Comparison of ENCODE assay signal across 17 cellular contexts in the genomic region with DNA sequence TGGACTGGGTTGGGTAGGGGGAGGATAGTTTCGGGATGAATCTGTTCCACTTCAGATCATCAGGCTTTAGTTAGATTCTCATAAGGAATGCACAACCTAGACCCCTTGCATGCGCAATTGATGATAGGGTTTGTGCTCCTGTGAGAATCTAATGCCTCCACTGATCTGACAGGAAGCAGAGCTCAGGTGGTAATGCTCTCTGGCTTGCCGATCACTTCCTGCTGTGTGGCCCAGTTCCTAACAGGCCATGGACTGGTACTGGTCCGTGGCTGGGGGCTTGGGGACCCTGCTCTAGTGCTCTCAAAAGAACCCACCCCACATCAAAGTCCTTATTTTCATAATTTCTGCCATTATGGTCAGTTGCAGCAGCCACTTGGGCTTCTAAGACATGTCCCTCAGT. TPM values are rescaled to one million over a fixed set of nuclear protein-coding genes. Genes with fewer than 3 reads are reported as not detected.
A peak's percentile ranks its signal among the peaks of the same experiment; 100 is the strongest.
DNase-seq lines count a peak whose midpoint lies in the region; ATAC-seq and TF ChIP-seq lines count a peak whose summit lies in the region.
"Had no signal": no experiment of that assay in that cellular context is flagged by ENCODE, and none has a peak within 500 bp of the region (broad histone marks: within the 10 kb centered on the region; RNA-seq: fewer than 3 reads in every experiment).

No MANE protein-coding gene starts in this region.

- WGBS in spleen, 5 donors, result 67 to 89% (median 70%) methylated on average over 3 to 4 of the region's 4 CpGs

- peaks cover 20% of the 10 kb centered on the region for H3K36me3 Mint-ChIP-seq in activated CD4-positive, alpha-beta memory T cell treated with anti-CD3 and anti-CD28 coated beads for 36 hours
- peaks cover 26% of the 10 kb centered on the region for H3K36me3 Mint-ChIP-seq in activated CD4-positive, alpha-beta memory T cell treated with anti-CD3 and anti-CD28 coated beads, Interleukin-2, amount 10 ng/mL, durations not matched to agents 7 days and 5 days (ENCODE audit: low read depth)
- H3K36me3 Mint-ChIP-seq in activated CD8-positive, alpha-beta T cell treated with anti-CD3 and anti-CD28 coated beads, Interleukin-2, amount 10 ng/mL, durations not matched to agents 7 days and 5 days (ENCODE audit: low read depth), result peaks cover 21% of the 10 kb centered on the region

- no peak for TF ChIP-seq POLR2A in spleen (IDR thresholded peaks at IDR 0.05)

- H3K4me3 ChIP-seq in spleen (peak overlapping the region in 1 of 8 donors; percentile 28), WERI-Rb-1 (ENCODE audit: low read depth, low read length) (no peak overlapping the region)
- H3K4me3 ChIP-seq: BLaER1 treated with 17β-estradiol and CSF1 and Interleukin-3, amounts not matched to agents 10 nM and 100 nM; thyroid gland had no signal

- POLR2A ChIA-PET in activated CD4-positive, alpha-beta memory T cell treated with anti-CD3 and anti-CD28 coated beads for 36 hours (lab: Charles Lee), result interaction anchor here (1.4 kb wide), 1 partner anchor 12 kb away, joined by 3 read pairs; no protein-coding TSS in a partner anchor
- POLR2A ChIA-PET in activated CD4-positive, alpha-beta memory T cell treated with anti-CD3 and anti-CD28 coated beads, Interleukin-2, amount 10 ng/mL, durations not matched to agents 7 days and 5 days (lab: Charles Lee), result interaction anchor here (0.6 to 2.0 kb wide), 2 partner anchors 30 to 1140 kb away, joined by 3 to 6 read pairs; a partner anchor contains a TSS
- POLR2A ChIA-PET in activated CD8-positive, alpha-beta T cell treated with anti-CD3 and anti-CD28 coated beads, Interleukin-2, amount 10 ng/mL, durations not matched to agents 7 days and 5 days (lab: Charles Lee), result interaction anchor here (1.6 kb wide), 1 partner anchor 30 kb away, joined by 5 read pairs; a partner anchor contains a TSS

- intact Hi-C loops in activated CD4-positive, alpha-beta memory T cell treated with anti-CD3 and anti-CD28 coated beads for 36 hours (cut with micrococcal nuclease), result no loop called here
- intact Hi-C loops in spleen (cut with DNase I; ENCODE audit: low total_unique reads), result no loop called here

- H3K9me3 ChIP-seq in spleen, result no peaks in the 10 kb centered on the region
- H3K9me3 ChIP-seq in WERI-Rb-1 (ENCODE audit: severe bottlenecking), result no peaks in the 10 kb centered on the region
- H3K9me3 ChIP-seq: thyroid gland had no signal

- no peaks in the 10 kb centered on the region for H3K9me3 Mint-ChIP-seq in activated CD4-positive, alpha-beta memory T cell treated with anti-CD3 and anti-CD28 coated beads for 36 hours
- H3K9me3 Mint-ChIP-seq in activated CD4-positive, alpha-beta memory T cell treated with anti-CD3 and anti-CD28 coated beads, Interleukin-2, amount 10 ng/mL, durations not matched to agents 7 days and 5 days, result no peaks in the 10 kb centered on the region
- H3K9me3 Mint-ChIP-seq in activated CD8-positive, alpha-beta T cell treated with anti-CD3 and anti-CD28 coated beads, Interleukin-2, amount 10 ng/mL, durations not matched to agents 7 days and 5 days (ENCODE audit: insufficient read depth), result no peaks in the 10 kb centered on the region

- H3K27ac Mint-ChIP-seq in activated CD4-positive, alpha-beta memory T cell treated with anti-CD3 and anti-CD28 coated beads for 36 hours, result peak overlapping the region; percentile 69
- H3K27ac Mint-ChIP-seq in activated CD4-positive, alpha-beta memory T cell treated with anti-CD3 and anti-CD28 coated beads, Interleukin-2, amount 10 ng/mL, durations not matched to agents 7 days and 5 days, result no peak overlapping the region
- H3K27ac Mint-ChIP-seq in activated CD8-positive, alpha-beta T cell treated with anti-CD3 and anti-CD28 coated beads, Interleukin-2, amount 10 ng/mL, durations not matched to agents 7 days and 5 days, result peak overlapping the region; percentile 76

- H3K36me3 ChIP-seq in spleen (peaks cover 0 to 30% (median 6%) of the 10 kb centered on the region in 6 donors), WERI-Rb-1 (peaks cover 18% of the 10 kb centered on the region)

- peaks cover 0 to 79% (median 46%) of the 10 kb centered on the region in 6 donors for H3K4me1 ChIP-seq in spleen

- H3K27ac ChIP-seq in spleen, result peak overlapping the region in 7 of 8 donors; percentile 71 to 91 (median 83)
- no peak overlapping the region for H3K27ac ChIP-seq in WERI-Rb-1
- H3K27ac ChIP-seq: epithelial cell of prostate, thyroid gland had no signal

- ATAC-seq in GM21529 (IDR thresholded peaks at IDR 0.05; ENCODE audit: unreplicated experiment), result peak; percentile 38
- ATAC-seq in activated CD8-positive, alpha-beta T cell treated with anti-CD3 and anti-CD28 coated beads, Interleukin-2, amount 10 ng/mL, durations not matched to agents 7 days and 5 days, result peak; percentile 67
- ATAC-seq: activated naive CD4-positive, alpha-beta T cell treated with anti-CD3 and anti-CD28 coated beads, Interleukin-2, amount 50 U/mL, for 72 hours had no signal

- peaks cover 43% of the 10 kb centered on the region for H3K4me1 Mint-ChIP-seq in activated CD4-positive, alpha-beta memory T cell treated with anti-CD3 and anti-CD28 coated beads for 36 hours (ENCODE audit: low read depth)
- peaks cover 25% of the 10 kb centered on the region for H3K4me1 Mint-ChIP-seq in activated CD4-positive, alpha-beta memory T cell treated with anti-CD3 and anti-CD28 coated beads, Interleukin-2, amount 10 ng/mL, durations not matched to agents 7 days and 5 days
- peaks cover 26% of the 10 kb centered on the region for H3K4me1 Mint-ChIP-seq in activated CD8-positive, alpha-beta T cell treated with anti-CD3 and anti-CD28 coated beads, Interleukin-2, amount 10 ng/mL, durations not matched to agents 7 days and 5 days (ENCODE audit: low read depth)

- H3K27me3 ChIP-seq in spleen (replicated peaks in 1 of 7), result no peaks in the 10 kb centered on the region
- no peaks in the 10 kb centered on the region for H3K27me3 ChIP-seq in WERI-Rb-1 (ENCODE audit: insufficient read depth, low read depth, severe bottlenecking)
- H3K27me3 ChIP-seq: BLaER1 treated with 17β-estradiol and CSF1 and Interleukin-3, amounts not matched to agents 10 nM and 100 nM; thyroid gland had no signal

- H3K27me3 Mint-ChIP-seq in activated CD4-positive, alpha-beta memory T cell treated with anti-CD3 and anti-CD28 coated beads for 36 hours, result no peaks in the 10 kb centered on the region
- H3K27me3 Mint-ChIP-seq in activated CD4-positive, alpha-beta memory T cell treated with anti-CD3 and anti-CD28 coated beads, Interleukin-2, amount 10 ng/mL, durations not matched to agents 7 days and 5 days, result no peaks in the 10 kb centered on the region
- H3K27me3 Mint-ChIP-seq in activated CD8-positive, alpha-beta T cell treated with anti-CD3 and anti-CD28 coated beads, Interleukin-2, amount 10 ng/mL, durations not matched to agents 7 days and 5 days (ENCODE audit: low read depth), result no peaks in the 10 kb centered on the region

- no peak for DNase-seq in activated CD4-positive, alpha-beta memory T cell treated with anti-CD3 and anti-CD28 coated beads for 36 hours
- DNase-seq in activated CD4-positive, alpha-beta memory T cell treated with anti-CD3 and anti-CD28 coated beads, Interleukin-2, amount 10 ng/mL, durations not matched to agents 7 days and 5 days, result no peak
- DNase-seq in activated CD8-positive, alpha-beta T cell treated with anti-CD3 and anti-CD28 coated beads, Interleukin-2, amount 10 ng/mL, durations not matched to agents 7 days and 5 days, result peak; percentile 24
- DNase-seq in spleen (no peak), WERI-Rb-1 (no peak), NCI-H526 (lab: John Stamatoyannopoulos, UW) (no peak), GM19240 (ENCODE audit: insufficient read length, low spot score) (no peak)
- DNase-seq: activated CD4-positive, alpha-beta T cell treated with anti-CD3 and anti-CD28 coated beads for 1 hour; activated T-cell treated with anti-CD3 and anti-CD28 coated beads for 4 hours; dermis blood vessel endothelial cell; DMS53; retina; thyroid gland had no signal

- H3K4me3 Mint-ChIP-seq in activated CD4-positive, alpha-beta memory T cell treated with anti-CD3 and anti-CD28 coated beads for 36 hours, result no peak overlapping the region
- H3K4me3 Mint-ChIP-seq in activated CD4-positive, alpha-beta memory T cell treated with anti-CD3 and anti-CD28 coated beads, Interleukin-2, amount 10 ng/mL, durations not matched to agents 7 days and 5 days, result no peak overlapping the region
- H3K4me3 Mint-ChIP-seq in activated CD8-positive, alpha-beta T cell treated with anti-CD3 and anti-CD28 coated beads, Interleukin-2, amount 10 ng/mL, durations not matched to agents 7 days and 5 days, result no peak overlapping the region

- CTCF ChIA-PET in activated CD4-positive, alpha-beta memory T cell treated with anti-CD3 and anti-CD28 coated beads for 36 hours (lab: Charles Lee), result no interaction called here
- CTCF ChIA-PET in activated CD4-positive, alpha-beta memory T cell treated with anti-CD3 and anti-CD28 coated beads, Interleukin-2, amount 10 ng/mL, durations not matched to agents 7 days and 5 days (lab: Charles Lee), result no interaction called here
- CTCF ChIA-PET in activated CD8-positive, alpha-beta T cell treated with anti-CD3 and anti-CD28 coated beads, Interleukin-2, amount 10 ng/mL, durations not matched to agents 7 days and 5 days (lab: Charles Lee), result no interaction called here

- TF ChIP-seq CTCF in spleen (IDR thresholded peaks at IDR 0.05 in 8 of 11, conservative IDR thresholded peaks at IDR 0.05 in 3 of 11) (no peak), WERI-Rb-1 (IDR thresholded peaks at IDR 0.05; ENCODE audit: low read depth, low read length) (no peak)

RNA-seq across cellular contexts. Expression of a gene that starts 30.1 kb away (rescaled TPM):
- total RNA-seq in activated CD4-positive, alpha-beta memory T cell treated with anti-CD3 and anti-CD28 coated beads for 36 hours, result 10 to 100 TPM; 19.2 to 20.1 TPM
- total RNA-seq in activated CD4-positive, alpha-beta memory T cell treated with anti-CD3 and anti-CD28 coated beads, Interleukin-2, amount 10 ng/mL, durations not matched to agents 7 days and 5 days, result 10 to 100 TPM; 26.4 to 27.5 TPM
- 10 to 100 TPM; 17.4 to 17.8 TPM for total RNA-seq in activated CD8-positive, alpha-beta T cell treated with anti-CD3 and anti-CD28 coated beads, Interleukin-2, amount 10 ng/mL, durations not matched to agents 7 days and 5 days
- 10 to 100 TPM; 43.2 to 56.8 (median 47.3) TPM for total RNA-seq in spleen
- polyA plus RNA-seq in spleen, result 1 to 10 TPM; 5.0 to 8.4 (median 6.0) TPM
